In genomic region chr16:25052530-25052929, GRCh38 we compare ENCODE assay signal across 16 cellular contexts. TPM values are rescaled to one million over a fixed set of nuclear protein-coding genes. Genes with fewer than 3 reads are reported as not detected.
DNase-seq lines count a peak whose midpoint lies in the region; ATAC-seq and TF ChIP-seq lines count a peak whose summit lies in the region.
"Had no signal": no experiment of that assay in that cellular context is flagged by ENCODE, and none has a peak within 500 bp of the region (broad histone marks: within the 10 kb centered on the region; RNA-seq: fewer than 3 reads in every experiment).

No MANE protein-coding gene starts in this region.

- no peak for TF ChIP-seq CTCF in thyroid gland (IDR thresholded peaks at IDR 0.05)

- H3K27ac Mint-ChIP-seq in activated naive CD4-positive, alpha-beta T cell treated with anti-CD3 and anti-CD28 coated beads, Interleukin-2, amount 10 ng/mL, durations not matched to agents 7 days and 5 days, result peak overlapping the region; percentile 86
- H3K27ac Mint-ChIP-seq in activated T-helper 1 cell treated with anti-CD3 and anti-CD28 coated beads, Interleukin-12 subunit alpha, Interleukin-12 subunit beta, Interleukin-2, Interleukin-4 antibody, amounts not matched to agents 30 ng/mL and 10 ng/mL and 1 ng/mL, durations not matched to agents 14 hours and 24 hours and 36 hours, result peak overlapping the region; percentile 90

- peaks cover 11 to 18% of the 10 kb centered on the region in 2 donors for H3K4me1 ChIP-seq in thyroid gland

- H3K27me3 ChIP-seq in thyroid gland, result no peaks in the 10 kb centered on the region
- H3K27me3 ChIP-seq: BE2C had no signal

- 37 to 48% methylated on average over 4 of the region's 4 CpGs for WGBS in thyroid gland, 2 donors

- H3K36me3 Mint-ChIP-seq in activated naive CD4-positive, alpha-beta T cell treated with anti-CD3 and anti-CD28 coated beads, Interleukin-2, amount 10 ng/mL, durations not matched to agents 7 days and 5 days, result no peaks in the 10 kb centered on the region
- no peaks in the 10 kb centered on the region for H3K36me3 Mint-ChIP-seq in activated T-helper 1 cell treated with anti-CD3 and anti-CD28 coated beads, Interleukin-12 subunit alpha, Interleukin-12 subunit beta, Interleukin-2, Interleukin-4 antibody, amounts not matched to agents 30 ng/mL and 10 ng/mL and 1 ng/mL, durations not matched to agents 14 hours and 24 hours and 36 hours (ENCODE audit: low read depth)
- H3K36me3 Mint-ChIP-seq: stimulated activated naive B cell treated with anti-CD40 and anti-IgM and Interleukin-4, amounts not matched to agents 10 μg/mL and 1 μg/mL and 100 μg/mL, for 72 hours had no signal

- CTCF ChIA-PET in activated naive CD4-positive, alpha-beta T cell treated with anti-CD3 and anti-CD28 coated beads, Interleukin-2, amount 10 ng/mL, durations not matched to agents 7 days and 5 days (lab: Charles Lee), result interaction anchor here (0.7 to 1.3 kb wide), 7 partner anchors 21 to 173 kb away, joined by 3 to 6 read pairs (median 3); no protein-coding TSS in a partner anchor

- no peak for DNase-seq in activated naive CD4-positive, alpha-beta T cell treated with anti-CD3 and anti-CD28 coated beads, Interleukin-2, amount 10 ng/mL, durations not matched to agents 7 days and 5 days
- DNase-seq in activated naive CD4-positive, alpha-beta T cell treated with anti-CD3 and anti-CD28 coated beads, Interleukin-2, amount 50 U/mL, for 16 hours, result no peak
- no peak for DNase-seq in activated T-helper 1 cell treated with anti-CD3 and anti-CD28 coated beads, Interleukin-12 subunit alpha, Interleukin-12 subunit beta, Interleukin-2, Interleukin-4 antibody, amounts not matched to agents 30 ng/mL and 10 ng/mL and 1 ng/mL, durations not matched to agents 14 hours and 24 hours and 36 hours (ENCODE audit: low spot score)
- DNase-seq in left lobe of liver (ENCODE audit: low spot score), result peak; percentile 55
- peak; percentile 27 to 43 for DNase-seq in thyroid gland
- DNase-seq in SW 1271 (lab: John Stamatoyannopoulos, UW), result no peak
- DNase-seq in D341Med (ENCODE audit: low spot score), result no peak
- DNase-seq: activated CD4-positive, alpha-beta T cell treated with anti-CD3 and anti-CD28 coated beads for 4 hours; BE2C; Karpas-422; NCI-H446; stimulated activated naive B cell treated with anti-CD40 and anti-IgM and Interleukin-4, amounts not matched to agents 10 μg/mL and 1 μg/mL and 100 μg/mL, for 72 hours had no signal

- peaks cover 67% of the 10 kb centered on the region for H3K4me1 Mint-ChIP-seq in activated naive CD4-positive, alpha-beta T cell treated with anti-CD3 and anti-CD28 coated beads, Interleukin-2, amount 10 ng/mL, durations not matched to agents 7 days and 5 days
- peaks cover 64% of the 10 kb centered on the region for H3K4me1 Mint-ChIP-seq in activated T-helper 1 cell treated with anti-CD3 and anti-CD28 coated beads, Interleukin-12 subunit alpha, Interleukin-12 subunit beta, Interleukin-2, Interleukin-4 antibody, amounts not matched to agents 30 ng/mL and 10 ng/mL and 1 ng/mL, durations not matched to agents 14 hours and 24 hours and 36 hours (ENCODE audit: low read depth)

- peak overlapping the region; percentile 21 for H3K4me3 Mint-ChIP-seq in activated naive CD4-positive, alpha-beta T cell treated with anti-CD3 and anti-CD28 coated beads, Interleukin-2, amount 10 ng/mL, durations not matched to agents 7 days and 5 days
- peak overlapping the region; percentile 57 for H3K4me3 Mint-ChIP-seq in activated T-helper 1 cell treated with anti-CD3 and anti-CD28 coated beads, Interleukin-12 subunit alpha, Interleukin-12 subunit beta, Interleukin-2, Interleukin-4 antibody, amounts not matched to agents 30 ng/mL and 10 ng/mL and 1 ng/mL, durations not matched to agents 14 hours and 24 hours and 36 hours
- H3K4me3 Mint-ChIP-seq: neural crest cell had no signal

- peak overlapping the region in 1 of 3 donors; percentile 8 for H3K4me3 ChIP-seq in thyroid gland (replicated peaks in 1 of 3)
- H3K4me3 ChIP-seq: HAP-1 had no signal

- no peaks in the 10 kb centered on the region for H3K9me3 ChIP-seq in thyroid gland
- H3K9me3 ChIP-seq: BE2C, HAP-1 had no signal

- intact Hi-C loops in activated T-helper 1 cell treated with anti-CD3 and anti-CD28 coated beads, Interleukin-12 subunit alpha, Interleukin-12 subunit beta, Interleukin-2, Interleukin-4 antibody, amounts not matched to agents 30 ng/mL and 10 ng/mL and 1 ng/mL, durations not matched to agents 14 hours and 24 hours and 36 hours (cut with micrococcal nuclease), result loop anchor here (1.0 kb wide), 1 partner anchor 41 kb away; no protein-coding TSS in a partner anchor
- intact Hi-C loops in thyroid gland (cut with DNase I), result no loop called here

- no peaks in the 10 kb centered on the region for H3K36me3 ChIP-seq in thyroid gland
- H3K36me3 ChIP-seq: BE2C, HAP-1 had no signal

- no peaks in the 10 kb centered on the region for H3K27me3 Mint-ChIP-seq in activated naive CD4-positive, alpha-beta T cell treated with anti-CD3 and anti-CD28 coated beads, Interleukin-2, amount 10 ng/mL, durations not matched to agents 7 days and 5 days
- no peaks in the 10 kb centered on the region for H3K27me3 Mint-ChIP-seq in activated T-helper 1 cell treated with anti-CD3 and anti-CD28 coated beads, Interleukin-12 subunit alpha, Interleukin-12 subunit beta, Interleukin-2, Interleukin-4 antibody, amounts not matched to agents 30 ng/mL and 10 ng/mL and 1 ng/mL, durations not matched to agents 14 hours and 24 hours and 36 hours (ENCODE audit: insufficient read depth)
- H3K27me3 Mint-ChIP-seq: stimulated activated naive B cell treated with anti-CD40 and anti-IgM and Interleukin-4, amounts not matched to agents 10 μg/mL and 1 μg/mL and 100 μg/mL, for 72 hours had no signal

- ATAC-seq in left lobe of liver (peak; percentile 72), GM18867 (IDR thresholded peaks at IDR 0.05; ENCODE audit: unreplicated experiment) (no peak)

- H3K9me3 Mint-ChIP-seq in activated naive CD4-positive, alpha-beta T cell treated with anti-CD3 and anti-CD28 coated beads, Interleukin-2, amount 10 ng/mL, durations not matched to agents 7 days and 5 days, result no peaks in the 10 kb centered on the region
- H3K9me3 Mint-ChIP-seq in activated T-helper 1 cell treated with anti-CD3 and anti-CD28 coated beads, Interleukin-12 subunit alpha, Interleukin-12 subunit beta, Interleukin-2, Interleukin-4 antibody, amounts not matched to agents 30 ng/mL and 10 ng/mL and 1 ng/mL, durations not matched to agents 14 hours and 24 hours and 36 hours, result no peaks in the 10 kb centered on the region
- H3K9me3 Mint-ChIP-seq: neural crest cell; stimulated activated naive B cell treated with anti-CD40 and anti-IgM and Interleukin-4, amounts not matched to agents 10 μg/mL and 1 μg/mL and 100 μg/mL, for 72 hours had no signal

- TF ChIP-seq POLR2A in thyroid gland (IDR thresholded peaks at IDR 0.05), result no peak

- peak overlapping the region; percentile 4 to 64 (median 45) for H3K27ac ChIP-seq in thyroid gland
- H3K27ac ChIP-seq: epithelial cell of prostate had no signal

RNA-seq across cellular contexts. Expression of gene ARHGAP17, which starts 37.4 kb away (rescaled TPM):
- total RNA-seq in activated T-helper 1 cell treated with anti-CD3 and anti-CD28 coated beads, Interleukin-12 subunit alpha, Interleukin-12 subunit beta, Interleukin-2, Interleukin-4 antibody, amounts not matched to agents 30 ng/mL and 10 ng/mL and 1 ng/mL, durations not matched to agents 14 hours and 24 hours and 36 hours, result 80.2 and 87.3 TPM in 2 replicates
- total RNA-seq in left lobe of liver (22.1 TPM), thyroid gland (10 to 100 TPM; 41.7 to 70.4 (median 54.3) TPM)

RNA-seq across cellular contexts. Expression of gene LCMT1, which starts 59.0 kb away (rescaled TPM):
- 39.1 and 40.1 TPM in 2 replicates for total RNA-seq in activated T-helper 1 cell treated with anti-CD3 and anti-CD28 coated beads, Interleukin-12 subunit alpha, Interleukin-12 subunit beta, Interleukin-2, Interleukin-4 antibody, amounts not matched to agents 30 ng/mL and 10 ng/mL and 1 ng/mL, durations not matched to agents 14 hours and 24 hours and 36 hours
- total RNA-seq in left lobe of liver (7.0 TPM), thyroid gland (10 to 100 TPM; 26.8 to 42.6 (median 29.8) TPM)

Comparison
In these comparisons a context has a peak if more than half of its experiments do, and no peak if none do; other contexts are left out.
1. DNase-seq: peak in left lobe of liver (single experiment) and thyroid gland (2 of 2); none in activated naive CD4-positive, alpha-beta T cell treated with anti-CD3 and anti-CD28 coated beads, Interleukin-2, amount 10 ng/mL, durations not matched to agents 7 days and 5 days (single experiment), activated naive CD4-positive, alpha-beta T cell treated with anti-CD3 and anti-CD28 coated beads, Interleukin-2, amount 50 U/mL, for 16 hours (single experiment), activated T-helper 1 cell treated with anti-CD3 and anti-CD28 coated beads, Interleukin-12 subunit alpha, Interleukin-12 subunit beta, Interleukin-2, Interleukin-4 antibody, amounts not matched to agents 30 ng/mL and 10 ng/mL and 1 ng/mL, durations not matched to agents 14 hours and 24 hours and 36 hours (single experiment), SW 1271 (0 of 2) and D341Med (single experiment).